Comparison of ENCODE assay signal across 13 cellular contexts in genomic region chr2:181850914-181851560, GRCh38. TPM values are rescaled to one million over a fixed set of nuclear protein-coding genes. Genes with fewer than 3 reads are reported as not detected.
DNase-seq lines count a peak whose midpoint lies in the region; ATAC-seq lines count a peak whose summit lies in the region.
"Had no signal": no experiment of that assay in that cellular context is flagged by ENCODE, and none has a peak within 500 bp of the region (broad histone marks: within the 10 kb centered on the region; RNA-seq: fewer than 3 reads in every experiment).

No MANE protein-coding gene starts in this region.

- intact Hi-C loops in posterior vena cava (cut with DNase I): no loop called here

- no peaks in the 10 kb centered on the region for H3K27me3 ChIP-seq in ACC112 (ENCODE audit: insufficient read depth, low read length)

- H3K4me3 ChIP-seq in ACC112 (ENCODE audit: low read depth, low read length): no peak overlapping the region

- peak overlapping the region; percentile 27 for H2AFZ ChIP-seq in ACC112 (ENCODE audit: low read length, unreplicated experiment)

- peak; percentile 62 for ATAC-seq in GM19324 (IDR thresholded peaks at IDR 0.05; ENCODE audit: low FRiP score, unreplicated experiment)
- ATAC-seq in HG03378 (IDR thresholded peaks at IDR 0.05; ENCODE audit: unreplicated experiment): peak; percentile 48
- ATAC-seq in GM18502 (IDR thresholded peaks at IDR 0.05; ENCODE audit: poor library complexity, unreplicated experiment): no peak

- H3K4me1 ChIP-seq in ACC112 (ENCODE audit: control insufficient read depth, insufficient read depth, low read length, unreplicated experiment): no peaks in the 10 kb centered on the region

- DNase-seq in SIG-M5 (lab: John Stamatoyannopoulos, UW) (peak; percentile 22), A172 (ENCODE audit: low spot score) (no peak), posterior vena cava (ENCODE audit: low spot score) (no peak), HCEC 1CT (no peak)
- DNase-seq: activated naive CD8-positive, alpha-beta T cell treated with anti-CD3 and anti-CD28 coated beads for 36 hours; mesenchymal stem cell; NCI-H1105; NCI-H510A treated with DMSO at 0.1 percent for 48 hours; stimulated activated CD4-positive, alpha-beta T cell treated with anti-CD3 and anti-CD28 coated beads, Interleukin-1b, Interleukin-23, amount 100 ng/mL, for 48 hours had no signal

- no peaks in the 10 kb centered on the region for H3K36me3 ChIP-seq in ACC112 (ENCODE audit: insufficient read depth, low read length)

- H3K79me2 ChIP-seq in ACC112 (ENCODE audit: control insufficient read depth, insufficient read depth, low read length, unreplicated experiment): no peaks in the 10 kb centered on the region

- H3K27ac ChIP-seq in ACC112 (ENCODE audit: low read depth, low read length): no peak overlapping the region

RNA-seq across cellular contexts. Expression of gene ITPRID2, which starts 40.5 kb away (rescaled TPM):
- 317 and 424 TPM in 2 replicates for total RNA-seq in A172 (2014; rRNA removed; shearing (Covaris generic))
- total RNA-seq in posterior vena cava: 100 to 1,000 TPM; 111 to 136 TPM
